In the genomic region with DNA sequence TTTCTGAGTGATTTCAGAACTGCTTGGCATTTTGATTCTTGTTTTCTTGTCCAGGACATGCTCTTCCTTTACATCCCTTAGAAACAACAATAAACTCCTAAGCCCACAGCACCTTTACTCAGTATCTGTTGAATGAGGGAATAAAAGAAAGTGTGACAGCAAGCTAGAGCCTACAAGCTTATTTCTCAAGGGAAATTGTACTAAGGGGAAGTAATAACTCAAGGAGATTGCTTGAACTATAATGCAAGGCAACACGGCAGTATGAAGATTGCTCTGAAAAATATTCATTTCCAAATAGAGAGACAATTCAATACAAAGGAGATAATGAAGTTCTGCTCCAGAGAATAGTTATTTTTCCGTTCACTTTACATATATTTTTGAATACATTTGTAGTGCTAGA, we compare ENCODE assay signal across 17 cellular contexts. TPM values are rescaled to one million over a fixed set of nuclear protein-coding genes. Genes with fewer than 3 reads are reported as not detected.
"Had no signal": no experiment of that assay in that cellular context is flagged by ENCODE, and none has a peak within 500 bp of the region (broad histone marks: within the 10 kb centered on the region; RNA-seq: fewer than 3 reads in every experiment).

No MANE protein-coding gene starts in this region.

- H3K27ac Mint-ChIP-seq: activated CD4-positive, alpha-beta memory T cell treated with anti-CD3 and anti-CD28 coated beads for 36 hours; immature natural killer cell; naive thymus-derived CD8-positive, alpha-beta T cell had no signal

- ATAC-seq: naive thymus-derived CD8-positive, alpha-beta T cell had no signal

- H3K36me3 Mint-ChIP-seq: activated CD4-positive, alpha-beta memory T cell treated with anti-CD3 and anti-CD28 coated beads for 36 hours; immature natural killer cell; naive thymus-derived CD8-positive, alpha-beta T cell had no signal

- DNase-seq: activated CD4-positive, alpha-beta memory T cell treated with anti-CD3 and anti-CD28 coated beads for 36 hours; activated CD4-positive, alpha-beta T cell treated with anti-CD3 and anti-CD28 coated beads for 1 hour; activated naive CD4-positive, alpha-beta T cell; immature natural killer cell; naive thymus-derived CD8-positive, alpha-beta T cell; transverse colon had no signal

- H3K4me3 ChIP-seq: cardiac muscle cell, esophagus muscularis mucosa, lung, right atrium auricular region, skin epidermis, transverse colon had no signal

- H3K9me3 Mint-ChIP-seq: activated CD4-positive, alpha-beta memory T cell treated with anti-CD3 and anti-CD28 coated beads for 36 hours had no signal

- H3K4me3 Mint-ChIP-seq: activated CD4-positive, alpha-beta memory T cell treated with anti-CD3 and anti-CD28 coated beads for 36 hours; immature natural killer cell; naive thymus-derived CD8-positive, alpha-beta T cell had no signal

- H3K4me1 Mint-ChIP-seq: immature natural killer cell had no signal

RNA-seq across cellular contexts. Expression of gene OR6P1, which starts 6.5 kb away (rescaled TPM):
- total RNA-seq: activated CD4-positive, alpha-beta memory T cell treated with anti-CD3 and anti-CD28 coated beads for 36 hours; astrocyte; cardiac muscle cell; esophagus muscularis mucosa; fibroblast of villous mesenchyme; lung; mononuclear cell; naive thymus-derived CD8-positive, alpha-beta T cell; posterior vena cava; right atrium auricular region; subcutaneous adipose tissue; T-helper 2 cell treated with Interferon-gamma antibody and Interleukin-4, amounts not matched to agents 100 ng/mL and 5 ng/mL, for 36 hours; transverse colon had no signal

RNA-seq across cellular contexts. Expression of gene OR6Y1, which starts 9.6 kb away (rescaled TPM):
- total RNA-seq: activated CD4-positive, alpha-beta memory T cell treated with anti-CD3 and anti-CD28 coated beads for 36 hours; astrocyte; cardiac muscle cell; esophagus muscularis mucosa; fibroblast of villous mesenchyme; lung; mononuclear cell; naive thymus-derived CD8-positive, alpha-beta T cell; posterior vena cava; right atrium auricular region; subcutaneous adipose tissue; T-helper 2 cell treated with Interferon-gamma antibody and Interleukin-4, amounts not matched to agents 100 ng/mL and 5 ng/mL, for 36 hours; transverse colon had no signal

RNA-seq across cellular contexts. Expression of gene OR10X1, which starts 15.8 kb away (rescaled TPM):
- total RNA-seq: activated CD4-positive, alpha-beta memory T cell treated with anti-CD3 and anti-CD28 coated beads for 36 hours; astrocyte; cardiac muscle cell; esophagus muscularis mucosa; fibroblast of villous mesenchyme; lung; mononuclear cell; naive thymus-derived CD8-positive, alpha-beta T cell; posterior vena cava; right atrium auricular region; subcutaneous adipose tissue; T-helper 2 cell treated with Interferon-gamma antibody and Interleukin-4, amounts not matched to agents 100 ng/mL and 5 ng/mL, for 36 hours; transverse colon had no signal

RNA-seq across cellular contexts. Expression of gene OR10Z1, which starts 41.2 kb away (rescaled TPM):
- total RNA-seq: activated CD4-positive, alpha-beta memory T cell treated with anti-CD3 and anti-CD28 coated beads for 36 hours; astrocyte; cardiac muscle cell; esophagus muscularis mucosa; fibroblast of villous mesenchyme; lung; naive thymus-derived CD8-positive, alpha-beta T cell; posterior vena cava; right atrium auricular region; subcutaneous adipose tissue; T-helper 2 cell treated with Interferon-gamma antibody and Interleukin-4, amounts not matched to agents 100 ng/mL and 5 ng/mL, for 36 hours; transverse colon had no signal
